Comparison of ENCODE assay signal across 2 cellular contexts in genomic region chrX:94400488-94400887, GRCh38.
TF ChIP-seq lines count a peak whose summit lies in the region.

No MANE protein-coding gene starts in this region.

TF ChIP-seq in GM12878, 131 proteins besides CTCF, POLR2A, EP300 and RAD21 (continued from another document):
- peak; percentile 53; the same call in 1 of the 2 replicates for TF ChIP-seq TCF3 (IDR thresholded peaks at IDR 0.05; ENCODE audit: borderline replicate concordance, insufficient read depth, low read depth, low read length)
- TF ChIP-seq NR2F1 (conservative IDR thresholded peaks at IDR 0.05), result no peak
- no peak for TF ChIP-seq ZBED1 (IDR thresholded peaks at IDR 0.05; ENCODE audit: borderline replicate concordance)
- TF ChIP-seq CBX3 (IDR thresholded peaks at IDR 0.05; ENCODE audit: borderline replicate concordance, low read depth), result no peak
- TF ChIP-seq TCF12 (IDR thresholded peaks at IDR 0.05; ENCODE audit: low read depth, low read length), result 0 out of 2 replicates have a peak, but pooled peaks have one; percentile 15
- 0 out of 2 replicates have a peak, but pooled peaks have one; percentile 22 for TF ChIP-seq IKZF1 (conservative IDR thresholded peaks at IDR 0.05)
- no peak for TF ChIP-seq E2F8 (IDR thresholded peaks at IDR 0.05; ENCODE audit: low read depth, partially characterized antibody)
- TF ChIP-seq HDGF (IDR thresholded peaks at IDR 0.05), result no peak
- TF ChIP-seq KDM1A (IDR thresholded peaks at IDR 0.05; ENCODE audit: borderline replicate concordance), result no peak
- no peak for TF ChIP-seq SMARCA5 (IDR thresholded peaks at IDR 0.05)
- no peak for TF ChIP-seq NR2C2 (IDR thresholded peaks at IDR 0.05; ENCODE audit: borderline replicate concordance, control insufficient read depth, insufficient read length, low read depth)
- TF ChIP-seq RUNX3 (IDR thresholded peaks at IDR 0.05; ENCODE audit: low read length), result peak; percentile 43
- TF ChIP-seq JUNB (IDR thresholded peaks at IDR 0.05), result peak; percentile 59
- TF ChIP-seq ZNF687 (IDR thresholded peaks at IDR 0.05), result no peak
- no peak; the same call in 1 of the 2 replicates for TF ChIP-seq ATF2 (IDR thresholded peaks at IDR 0.05; ENCODE audit: low read length)
- TF ChIP-seq BCL11A (IDR thresholded peaks at IDR 0.05; ENCODE audit: low read depth, low read length), result 0 out of 2 replicates have a peak, but pooled peaks have one; percentile 25
- TF ChIP-seq FOS (IDR thresholded peaks at IDR 0.05; ENCODE audit: borderline replicate concordance, extremely low read depth, insufficient read length), result no peak
- TF ChIP-seq IRF4 (IDR thresholded peaks at IDR 0.05; ENCODE audit: low read depth, low read length), result peak; percentile 66; the same call in 1 of the 2 replicates
- TF ChIP-seq IKZF2 (IDR thresholded peaks at IDR 0.05), result peak in 1 of 2 experiments; percentile 37; a peak in 1 of 4 replicates
- no peak for TF ChIP-seq SP1 (IDR thresholded peaks at IDR 0.05; ENCODE audit: low read depth, low read length)

TF ChIP-seq in SK-N-SH, 30 proteins besides CTCF, POLR2A, EP300 and RAD21 (continued from another document):
- no peak for TF ChIP-seq PBX3 (IDR thresholded peaks at IDR 0.05)
- no peak for TF ChIP-seq TCF12 (IDR thresholded peaks at IDR 0.05)
- TF ChIP-seq RXRA (IDR thresholded peaks at IDR 0.05; ENCODE audit: borderline replicate concordance, low read depth), result no peak
- no peak for TF ChIP-seq IRF3 (IDR thresholded peaks at IDR 0.05; ENCODE audit: low read depth, low read length)
- TF ChIP-seq REST (IDR thresholded peaks at IDR 0.05; ENCODE audit: low read depth, low read length), result no peak
- TF ChIP-seq CHD2 (IDR thresholded peaks at IDR 0.05; ENCODE audit: low read length, partially characterized antibody), result no peak
- TF ChIP-seq POLR2AphosphoS5 (IDR thresholded peaks at IDR 0.05; ENCODE audit: low read depth, low read length), result no peak
- TF ChIP-seq MXI1 (IDR thresholded peaks at IDR 0.05; ENCODE audit: low read depth, low read length), result no peak
- TF ChIP-seq SIN3A (IDR thresholded peaks at IDR 0.05; ENCODE audit: borderline replicate concordance, low read depth, low read length), result no peak
- TF ChIP-seq FOXM1 (IDR thresholded peaks at IDR 0.05; ENCODE audit: low read depth), result no peak
- TF ChIP-seq NRF1 (IDR thresholded peaks at IDR 0.05; ENCODE audit: low read depth, low read length), result no peak
- no peak for TF ChIP-seq RFX5 (IDR thresholded peaks at IDR 0.05; ENCODE audit: low read length)
- no peak for TF ChIP-seq RCOR1 (IDR thresholded peaks at IDR 0.05; ENCODE audit: low read length)
- no peak for TF ChIP-seq MEF2A (IDR thresholded peaks at IDR 0.05; ENCODE audit: borderline replicate concordance, low read depth)
- no peak for TF ChIP-seq YY1 (IDR thresholded peaks at IDR 0.05; ENCODE audit: low read depth)
- no peak for TF ChIP-seq FOXJ3 (CRISPR knock-in tag; IDR thresholded peaks at IDR 0.05)
- no peak for TF ChIP-seq TAF1 (IDR thresholded peaks at IDR 0.05; ENCODE audit: borderline replicate concordance, low read depth, low read length)
